15 cellular contexts compared by ENCODE assay signal in genomic region chr15:67501836-67502461, GRCh38. TPM values are rescaled to one million over a fixed set of nuclear protein-coding genes. Genes with fewer than 3 reads are reported as not detected.
A peak's percentile ranks its signal among the peaks of the same experiment; 100 is the strongest.
DNase-seq lines count a peak whose midpoint lies in the region; ATAC-seq and TF ChIP-seq lines count a peak whose summit lies in the region.
"Had no signal": no experiment of that assay in that cellular context is flagged by ENCODE, and none has a peak within 500 bp of the region (broad histone marks: within the 10 kb centered on the region; RNA-seq: fewer than 3 reads in every experiment).

No MANE protein-coding gene starts in this region.

- H3K4me3 ChIP-seq in coronary artery = peak overlapping the region; percentile 6
- H3K4me3 ChIP-seq: ascending aorta had no signal

- no peak overlapping the region for H3K27ac ChIP-seq in coronary artery
- H3K27ac ChIP-seq: 22Rv1, ascending aorta, epithelial cell of prostate had no signal

- ATAC-seq in HG03280 (IDR thresholded peaks at IDR 0.05; ENCODE audit: unreplicated experiment) = no peak
- ATAC-seq: HepG2 had no signal

- TF ChIP-seq CTCF in coronary artery (IDR thresholded peaks at IDR 0.05) = no peak

- DNase-seq in DMS 273 (lab: John Stamatoyannopoulos, UW; ENCODE audit: unreplicated experiment) = peak; percentile 29
- DNase-seq in DMS 273 treated with DMSO at 0.1 percent for 48 hours (lab: John Stamatoyannopoulos, UW) = no peak
- DNase-seq in NCI-H69 (lab: John Stamatoyannopoulos, UW) = peak; percentile 96
- DNase-seq in coronary artery (ENCODE audit: low spot score) = no peak
- DNase-seq in renal cortical epithelial cell (ENCODE audit: low read depth) = peak; percentile 33
- DNase-seq in NK-92 treated with Interleukin-12 subunit alpha and Interleukin-12 subunit beta, amount 100 ng/mL, for 24 hours (lab: John Stamatoyannopoulos, UW) = no peak
- no peak for DNase-seq in NCI-H146 treated with DMSO at 0.1 percent for 48 hours (lab: John Stamatoyannopoulos, UW; ENCODE audit: unreplicated experiment)
- DNase-seq: activated T-cell treated with anti-CD3 and anti-CD28 coated beads, Interleukin-2, amount 50 U/mL, for 1 hour; Caco-2; NCI-H2171 had no signal

RNA-seq across cellular contexts. Expression of gene C15orf61, which starts 19.0 kb away (rescaled TPM):
- total RNA-seq in renal cortical epithelial cell = 1.2 and 1.9 TPM in 2 replicates

RNA-seq across cellular contexts. Expression of gene MAP2K5, which starts 40.6 kb away (rescaled TPM):
- 1.9 and 11.8 TPM in 2 replicates for total RNA-seq in renal cortical epithelial cell

Comparison
In these comparisons a context has a peak if more than half of its experiments do, and no peak if none do; other contexts are left out.
1. DNase-seq: peak in DMS 273 (single experiment), NCI-H69 (single experiment) and renal cortical epithelial cell (single experiment); none in DMS 273 treated with DMSO at 0.1 percent for 48 hours (single experiment), coronary artery (single experiment), NK-92 treated with Interleukin-12 subunit alpha and Interleukin-12 subunit beta, amount 100 ng/mL, for 24 hours (single experiment) and NCI-H146 treated with DMSO at 0.1 percent for 48 hours (single experiment).